In genomic region chr4:26263165-26263564, GRCh38 we compare ENCODE assay signal across 12 cellular contexts. TPM values are rescaled to one million over a fixed set of nuclear protein-coding genes. Genes with fewer than 3 reads are reported as not detected.
DNase-seq lines count a peak whose midpoint lies in the region; ATAC-seq and TF ChIP-seq lines count a peak whose summit lies in the region.
"Had no signal": no experiment of that assay in that cellular context is flagged by ENCODE, and none has a peak within 500 bp of the region (broad histone marks: within the 10 kb centered on the region; RNA-seq: fewer than 3 reads in every experiment).

No MANE protein-coding gene starts in this region.

- ATAC-seq in HG03432 (IDR thresholded peaks at IDR 0.05; ENCODE audit: unreplicated experiment), result peak; percentile 44
- no peak for ATAC-seq in upper lobe of left lung (ENCODE audit: low FRiP score in 2 of 2)
- ATAC-seq: naive thymus-derived CD8-positive, alpha-beta T cell; Panc1 had no signal

- H3K4me3 ChIP-seq in hepatocyte (no peak overlapping the region), upper lobe of left lung (no peak overlapping the region)
- H3K4me3 ChIP-seq: cardiac muscle cell had no signal

- H3K4me2 ChIP-seq in hepatocyte, result no peak overlapping the region

- H4K20me1 ChIP-seq in hepatocyte (ENCODE audit: insufficient read depth, poor library complexity, severe bottlenecking), result no peaks in the 10 kb centered on the region

- WGBS in hepatocyte (ENCODE audit: low lambda C conversion rate, missing lambda C conversion rate), result 74% methylated on average over 5 of the region's 5 CpGs
- WGBS in upper lobe of left lung, 2 donors, result 67 to 72% methylated on average over 5 of the region's 5 CpGs

- no peaks in the 10 kb centered on the region for H3K9me2 ChIP-seq in hepatocyte (replicated peaks; ENCODE audit: insufficient read depth)

- H3K27ac Mint-ChIP-seq in immature natural killer cell, result no peak overlapping the region

- no peaks in the 10 kb centered on the region for H3K79me2 ChIP-seq in hepatocyte

- peak; percentile 16 for DNase-seq in DMS 273 (lab: John Stamatoyannopoulos, UW; ENCODE audit: unreplicated experiment)
- DNase-seq in DMS 273 treated with DMSO at 0.1 percent for 48 hours (lab: John Stamatoyannopoulos, UW), result no peak
- peak; percentile 26 for DNase-seq in NCI-H82 treated with DMSO at 0.1 percent for 48 hours (lab: John Stamatoyannopoulos, UW; ENCODE audit: unreplicated experiment)
- peak; percentile 16 for DNase-seq in hepatocyte (ENCODE audit: low spot score)
- no peak for DNase-seq in immature natural killer cell
- no peak for DNase-seq in upper lobe of left lung
- DNase-seq in activated naive CD4-positive, alpha-beta T cell (lab: John Stamatoyannopoulos, UW), result no peak
- DNase-seq: naive thymus-derived CD8-positive, alpha-beta T cell had no signal

- no peak overlapping the region for H3K27ac ChIP-seq in hepatocyte
- no peak overlapping the region for H3K27ac ChIP-seq in upper lobe of left lung
- H3K27ac ChIP-seq: 22Rv1, cardiac muscle cell had no signal

- no peaks in the 10 kb centered on the region for H3K27me3 ChIP-seq in hepatocyte
- H3K27me3 ChIP-seq in upper lobe of left lung, result no peaks in the 10 kb centered on the region
- H3K27me3 ChIP-seq: cardiac muscle cell had no signal

- TF ChIP-seq EP300 in upper lobe of left lung (IDR thresholded peaks at IDR 0.05), result no peak

- peaks cover 0 to 7% (median under 1%) of the 10 kb centered on the region in 3 donors for H3K27me3 Mint-ChIP-seq in immature natural killer cell (ENCODE audit: low read depth in 3 of 3)

- no peaks in the 10 kb centered on the region for H3K9me3 ChIP-seq in hepatocyte (ENCODE audit: low read depth)
- no peaks in the 10 kb centered on the region for H3K9me3 ChIP-seq in upper lobe of left lung

- H3K36me3 ChIP-seq in hepatocyte (replicated peaks; ENCODE audit: insufficient read depth, low read depth) (no peaks in the 10 kb centered on the region), upper lobe of left lung (no peaks in the 10 kb centered on the region)
- H3K36me3 ChIP-seq: cardiac muscle cell had no signal

- no peak overlapping the region for H3K4me3 Mint-ChIP-seq in immature natural killer cell
- H3K4me3 Mint-ChIP-seq: naive thymus-derived CD8-positive, alpha-beta T cell had no signal

- H3K4me1 ChIP-seq in hepatocyte (ENCODE audit: insufficient read depth) (no peaks in the 10 kb centered on the region), upper lobe of left lung (peaks cover 0 to 4% (median 0%) of the 10 kb centered on the region in 4 donors)

- H2AFZ ChIP-seq in hepatocyte, result no peak overlapping the region

- H3K36me3 Mint-ChIP-seq in immature natural killer cell, result no peaks in the 10 kb centered on the region

- peaks cover 0 to 1% (median 0%) of the 10 kb centered on the region in 6 donors for H3K9me3 Mint-ChIP-seq in immature natural killer cell

- no peak for TF ChIP-seq CTCF in hepatocyte (IDR thresholded peaks at IDR 0.05; ENCODE audit: poor library complexity)
- TF ChIP-seq CTCF in upper lobe of left lung (IDR thresholded peaks at IDR 0.05), result no peak

- TF ChIP-seq POLR2A in upper lobe of left lung (IDR thresholded peaks at IDR 0.05), result no peak

- no peaks in the 10 kb centered on the region for H3K4me1 Mint-ChIP-seq in immature natural killer cell
- H3K4me1 Mint-ChIP-seq: naive thymus-derived CD8-positive, alpha-beta T cell had no signal

RNA-seq across cellular contexts. Expression of gene RBPJ, which starts 57.6 kb away (rescaled TPM):
- total RNA-seq in hepatocyte (54.8 and 74.5 TPM in 2 replicates), upper lobe of left lung (10 to 100 TPM; 59.4 to 93.2 (median 79.4) TPM)
- polyA plus RNA-seq in hepatocyte (73.7 and 80.2 TPM in 2 replicates), immature natural killer cell (10 to 100 TPM; 39.8 to 67.3 (median 55.9) TPM)

Comparison
In these comparisons a context has a peak if more than half of its experiments do, and no peak if none do; other contexts are left out.
1. DNase-seq: peak in DMS 273 (single experiment), NCI-H82 treated with DMSO at 0.1 percent for 48 hours (single experiment) and hepatocyte (single experiment); none in DMS 273 treated with DMSO at 0.1 percent for 48 hours (single experiment), immature natural killer cell (0 of 3), upper lobe of left lung (0 of 2) and activated naive CD4-positive, alpha-beta T cell (0 of 4).